ENCODE assay signal across 1 cellular context in genomic region chr1:184982002-184982954, GRCh38.
A peak's percentile ranks its signal among the peaks of the same experiment; 100 is the strongest.
TF ChIP-seq lines count a peak whose summit lies in the region.

No MANE protein-coding gene starts in this region.

TF ChIP-seq in K562, 482 proteins besides CTCF, POLR2A, EP300 and RAD21 (continued from another document):
- 0 out of 2 replicates have a peak, but pooled peaks have one; percentile 30 for TF ChIP-seq VEZF1 (CRISPR knock-in tag; IDR thresholded peaks at IDR 0.05)
- no peak for TF ChIP-seq ZBTB26 (CRISPR knock-in tag; IDR thresholded peaks at IDR 0.05)
- TF ChIP-seq FOXA1 (IDR thresholded peaks at IDR 0.05; ENCODE audit: borderline replicate concordance) = no peak
- no peak for TF ChIP-seq ZNF263 (CRISPR knock-in tag; IDR thresholded peaks at IDR 0.05; ENCODE audit: borderline replicate concordance)
- no peak for TF ChIP-seq SMARCB1 (IDR thresholded peaks at IDR 0.05; ENCODE audit: insufficient read length, low read depth)
- TF ChIP-seq BRD9 (IDR thresholded peaks at IDR 0.05; ENCODE audit: low read depth, partially characterized antibody) = peak; percentile 50
- TF ChIP-seq XRCC5 (IDR thresholded peaks at IDR 0.05; ENCODE audit: low read depth, low read length) = peak; percentile 68; the same call in 1 of the 2 replicates
- TF ChIP-seq CCNT2 (IDR thresholded peaks at IDR 0.05; ENCODE audit: borderline replicate concordance, extremely low read depth, insufficient read length, low read depth, low read length) = no peak
- TF ChIP-seq ARID2 (IDR thresholded peaks at IDR 0.05) = peak; percentile 69; the same call in 1 of the 2 replicates
- 0 out of 2 replicates have a peak, but pooled peaks have one; percentile 45 for TF ChIP-seq ZBTB33 (CRISPR knock-in tag; IDR thresholded peaks at IDR 0.05)
- no peak for TF ChIP-seq CEBPG (CRISPR knock-in tag; IDR thresholded peaks at IDR 0.05)
- 0 out of 4 replicates have a peak, but pooled peaks of 1 of the 2 experiments have one; percentile 17 for TF ChIP-seq CEBPG (tag; conservative IDR thresholded peaks at IDR 0.05 in 1 of 2, IDR thresholded peaks at IDR 0.05 in 1 of 2)
- TF ChIP-seq TBL1XR1 (IDR thresholded peaks at IDR 0.05; ENCODE audit: low read length in 2 of 2) = peak in 1 of 2 experiments; percentile 64; a peak in 2 of 4 replicates
- TF ChIP-seq CREB1 (IDR thresholded peaks at IDR 0.05) = no peak
- 0 out of 2 replicates have a peak, but pooled peaks have one; percentile 22 for TF ChIP-seq CREB1 (CRISPR knock-in tag; IDR thresholded peaks at IDR 0.05)
- TF ChIP-seq SPI1 (IDR thresholded peaks at IDR 0.05; ENCODE audit: borderline replicate concordance, low read depth, low read length) = no peak
- TF ChIP-seq ARID1B (IDR thresholded peaks at IDR 0.05) = peak; percentile 60
- no peak for TF ChIP-seq HIVEP1 (CRISPR knock-in tag; IDR thresholded peaks at IDR 0.05)
- TF ChIP-seq CC2D1A (IDR thresholded peaks at IDR 0.05) = peak; percentile 89
- no peak for TF ChIP-seq GATAD2A (IDR thresholded peaks at IDR 0.05)
- TF ChIP-seq EP400 (IDR thresholded peaks at IDR 0.05) = peak; percentile 30; the same call in 1 of the 2 replicates
- TF ChIP-seq MYC (IDR thresholded peaks at IDR 0.05; ENCODE audit: low read depth, low read length) = 0 out of 2 replicates have a peak, but pooled peaks have one; percentile 61
- no peak for TF ChIP-seq MYC (CRISPR knock-in tag; IDR thresholded peaks at IDR 0.05; ENCODE audit: borderline replicate concordance, low read depth)
- TF ChIP-seq ZNF644 (tag; IDR thresholded peaks at IDR 0.05; ENCODE audit: low read depth) = 0 out of 2 replicates have a peak, but pooled peaks have one; percentile 28
